Comparison of ENCODE assay signal across 11 cellular contexts in the genomic region with DNA sequence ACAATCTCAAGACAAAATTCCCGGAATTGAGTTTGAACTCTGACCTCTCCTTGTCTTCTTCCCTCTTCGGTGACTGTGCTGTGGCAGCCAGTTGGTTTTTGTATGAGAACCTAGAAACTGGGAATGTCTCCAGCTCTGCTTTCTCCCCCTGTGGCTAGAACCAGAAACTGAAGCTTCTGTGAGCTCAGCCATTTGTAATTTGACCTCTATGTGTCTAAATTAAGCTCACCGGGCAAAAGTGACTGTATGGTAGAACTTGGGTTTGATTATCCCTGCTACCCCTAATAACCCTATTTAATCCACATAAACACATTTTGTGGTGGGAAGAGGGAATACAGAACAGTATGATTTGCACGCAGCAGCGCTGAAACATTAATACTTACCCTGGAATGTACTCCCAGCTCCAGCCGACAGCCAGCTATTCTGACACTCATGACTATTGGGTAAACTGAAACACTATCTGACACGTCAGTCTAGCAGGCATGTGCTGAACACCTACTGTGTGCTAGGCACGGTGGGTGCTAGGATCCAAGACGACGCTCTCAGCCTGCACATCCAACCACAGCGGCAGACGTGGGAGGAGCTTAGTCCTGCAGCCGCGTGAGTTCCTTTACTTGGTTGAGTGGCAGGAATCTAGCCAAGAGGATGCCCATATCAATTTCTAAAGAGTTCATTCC.
DNase-seq lines count a peak whose midpoint lies in the region; ATAC-seq, FAIRE-seq and TF ChIP-seq lines count a peak whose summit lies in the region.
"Had no signal": no experiment of that assay in that cellular context is flagged by ENCODE, and none has a peak within 500 bp of the region (broad histone marks: within the 10 kb centered on the region; RNA-seq: fewer than 3 reads in every experiment).

No MANE protein-coding gene starts in this region.

- peak; percentile 11 to 12 for DNase-seq in HAP-1 (ENCODE audit: low spot score in 2 of 2)
- DNase-seq in astrocyte of the cerebellum (ENCODE audit: low read depth), result peak; percentile 69
- peak; percentile 49 for DNase-seq in iPS DF 4.7 (ENCODE audit: extremely low read depth, low spot score)
- DNase-seq in small intestine, result peak; percentile 3
- DNase-seq in stimulated activated CD4-positive, alpha-beta T cell treated with anti-CD3 and anti-CD28 coated beads, Interleukin-15, amount 100 ng/mL, for 24 hours, result no peak
- no peak for DNase-seq in stimulated activated CD4-positive, alpha-beta T cell treated with anti-CD3 and anti-CD28 coated beads, Interleukin-2, amount 100 ng/mL, for 48 hours
- no peak for DNase-seq in NCI-H1105 (lab: John Stamatoyannopoulos, UW)
- DNase-seq: NCI-H146 had no signal

- no peak for ATAC-seq in GM19328 (IDR thresholded peaks at IDR 0.05; ENCODE audit: unreplicated experiment)

- H3K36me3 ChIP-seq in HAP-1 (replicated peaks), result no peaks in the 10 kb centered on the region
- H3K36me3 ChIP-seq in small intestine (ENCODE audit: control insufficient read depth in 2 of 2, insufficient read depth in 2 of 2, low read length in 2 of 2), result no peaks in the 10 kb centered on the region
- H3K36me3 ChIP-seq: uterus had no signal

- peak overlapping the region in 1 of 2 donors; percentile 71 for H3K27ac ChIP-seq in small intestine (ENCODE audit: low read depth in 1 of 2, low read length in 1 of 2)

- peak; percentile 38 for TF ChIP-seq CTCF in astrocyte of the cerebellum (IDR thresholded peaks at IDR 0.05; ENCODE audit: low read depth, low read length, missing control alignments)

- H3K4me3 ChIP-seq in HAP-1, result no peak overlapping the region
- no peak overlapping the region for H3K4me3 ChIP-seq in astrocyte of the cerebellum (ENCODE audit: low read depth, low read length)
- no peak overlapping the region for H3K4me3 ChIP-seq in small intestine (ENCODE audit: low read depth in 1 of 2, low read length in 2 of 2)
- H3K4me3 ChIP-seq: uterus had no signal

- no peaks in the 10 kb centered on the region for H3K4me1 ChIP-seq in HAP-1
- H3K4me1 ChIP-seq in small intestine (ENCODE audit: control insufficient read depth in 2 of 2, insufficient read depth in 1 of 2, low read depth in 1 of 2, low read length in 1 of 2), result no peaks in the 10 kb centered on the region
- H3K4me1 ChIP-seq: uterus had no signal

- no peak for FAIRE-seq in small intestine (lab: Jason Lieb, UNC)
- FAIRE-seq: islet of Langerhans had no signal

- in situ Hi-C loops in HAP-1 (cut with MboI; ENCODE audit: low sequenced_read_pairs), result no loop called here
- in situ Hi-C loops in astrocyte of the cerebellum (cut with HindIII; ENCODE audit: low sequenced_read_pairs), result no loop called here

- no peaks in the 10 kb centered on the region for H3K27me3 ChIP-seq in HAP-1 (ENCODE audit: low read depth)
- H3K27me3 ChIP-seq in small intestine (ENCODE audit: control insufficient read depth in 2 of 2, insufficient read depth in 2 of 2, low read length in 2 of 2), result no peaks in the 10 kb centered on the region
- H3K27me3 ChIP-seq: uterus had no signal

- H3K9me3 ChIP-seq in HAP-1 (no peaks in the 10 kb centered on the region), small intestine (ENCODE audit: control insufficient read depth, low read depth) (no peaks in the 10 kb centered on the region)
- H3K9me3 ChIP-seq: uterus had no signal

- WGBS in small intestine, 3 donors, result 72 to 80% (median 72%) methylated on average over 14 of the region's 14 CpGs

Comparison
In these comparisons a context has a peak if more than half of its experiments do, and no peak if none do; other contexts are left out.
1. DNase-seq: peak in HAP-1 (2 of 2), astrocyte of the cerebellum (single experiment), iPS DF 4.7 (single experiment) and small intestine (single experiment); none in stimulated activated CD4-positive, alpha-beta T cell treated with anti-CD3 and anti-CD28 coated beads, Interleukin-15, amount 100 ng/mL, for 24 hours (single experiment), stimulated activated CD4-positive, alpha-beta T cell treated with anti-CD3 and anti-CD28 coated beads, Interleukin-2, amount 100 ng/mL, for 48 hours (0 of 2) and NCI-H1105 (single experiment).